8 cellular contexts compared by ENCODE assay signal in the genomic region with DNA sequence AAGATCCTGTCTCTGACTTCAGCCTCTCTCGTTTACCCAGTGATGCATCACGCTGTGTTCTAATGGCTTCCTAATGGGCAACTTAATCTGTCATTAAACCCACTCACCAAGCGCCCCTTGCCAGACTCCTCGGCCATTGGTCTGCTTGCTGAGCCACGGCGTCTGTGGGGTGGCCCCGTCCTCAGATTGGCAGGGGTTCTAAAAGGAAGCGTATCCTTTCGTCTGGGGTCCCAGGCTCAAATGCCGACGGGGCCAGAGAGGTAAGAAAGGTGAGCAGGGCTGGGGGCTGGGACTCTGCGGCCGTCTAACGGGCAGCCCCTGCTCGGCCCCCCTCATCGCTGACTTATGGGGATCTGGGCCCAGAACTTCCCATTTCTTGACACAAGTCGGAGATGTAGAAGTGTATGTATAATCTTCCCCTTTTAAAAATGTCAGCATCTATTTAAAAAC.
A peak's percentile ranks its signal among the peaks of the same experiment; 100 is the strongest.
DNase-seq lines count a peak whose midpoint lies in the region; TF ChIP-seq lines count a peak whose summit lies in the region.

No MANE protein-coding gene starts in this region.

- CTCF ChIA-PET in OCI-LY7 (lab: Charles Lee; ENCODE audit: unreplicated experiment), result interaction anchor here (1.3 kb wide), 1 partner anchor 115 kb away, joined by 4 read pairs; no protein-coding TSS in a partner anchor

- H3K27me3 ChIP-seq in right atrium auricular region, result no peaks in the 10 kb centered on the region
- peaks cover 0 to 20% (median 0%) of the 10 kb centered on the region in 7 donors for H3K27me3 ChIP-seq in spleen (replicated peaks in 1 of 7)

- peak overlapping the region; percentile 33; the same call in 1 of the 2 replicates for H2AFZ ChIP-seq in OCI-LY7 (ENCODE audit: low read length)

- 20 to 56% (median 36%) methylated on average over 17 of the region's 17 CpGs for WGBS in spleen, 5 donors

- H3K9me3 ChIP-seq in OCI-LY7 (ENCODE audit: low read length), result no peaks in the 10 kb centered on the region
- H3K9me3 ChIP-seq in right atrium auricular region, result no peaks in the 10 kb centered on the region
- H3K9me3 ChIP-seq in spleen, result no peaks in the 10 kb centered on the region

- DNase-seq in NCI-H2227 (lab: John Stamatoyannopoulos, UW; ENCODE audit: unreplicated experiment) (peak; percentile 24), NCI-H2227 treated with DMSO at 0.1 percent for 48 hours (lab: John Stamatoyannopoulos, UW) (no peak), OCI-LY7 (ENCODE audit: low spot score) (no peak), right atrium auricular region (ENCODE audit: low spot score) (no peak), spleen (peak; percentile 83), NCI-H1436 treated with DMSO at 0.1 percent for 48 hours (lab: John Stamatoyannopoulos, UW) (no peak), dermis blood vessel endothelial cell (no peak)
- no peak for DNase-seq in stimulated activated naive CD4-positive, alpha-beta T cell (lab: John Stamatoyannopoulos, UW)

- no peak for TF ChIP-seq POLR2A in spleen (IDR thresholded peaks at IDR 0.05)

- H3K36me3 ChIP-seq in OCI-LY7 (ENCODE audit: insufficient read depth, low read length), result no peaks in the 10 kb centered on the region
- H3K36me3 ChIP-seq in right atrium auricular region, result no peaks in the 10 kb centered on the region
- H3K36me3 ChIP-seq in spleen, result no peaks in the 10 kb centered on the region

- TSS peak; percentile 83 for BruUV-seq in OCI-LY7 (replicated peaks; lab: Mats Ljungman, UMichigan)

- intact Hi-C loops in OCI-LY7 (cut with micrococcal nuclease; ENCODE audit: unreplicated experiment), result loop anchor here (5.0 to 10.0 kb wide), 3 partner anchors 165 to 555 kb away; a partner anchor contains a TSS
- intact Hi-C loops in spleen (cut with DNase I; ENCODE audit: low total_unique reads), result no loop called here

- peak overlapping the region; percentile 43 for H3K27ac ChIP-seq in OCI-LY7 (ENCODE audit: low read depth, low read length, poor library complexity, severe bottlenecking)
- no peak overlapping the region for H3K27ac ChIP-seq in right atrium auricular region
- H3K27ac ChIP-seq in spleen, result peak overlapping the region in 7 of 8 donors; percentile 53 to 87 (median 79)

- peaks cover 81% of the 10 kb centered on the region for H3K4me1 ChIP-seq in OCI-LY7 (ENCODE audit: insufficient read depth, low read length, poor library complexity, severe bottlenecking)
- peaks cover 0 to 21% of the 10 kb centered on the region in 2 donors for H3K4me1 ChIP-seq in right atrium auricular region
- H3K4me1 ChIP-seq in spleen, result peaks cover 11 to 56% (median 44%) of the 10 kb centered on the region in 6 donors

- peak overlapping the region; percentile 81 for H3K4me2 ChIP-seq in OCI-LY7 (ENCODE audit: low read length)

- no peaks in the 10 kb centered on the region for H3K79me2 ChIP-seq in OCI-LY7 (ENCODE audit: insufficient read depth, low read depth, low read length)

- H3K4me3 ChIP-seq in OCI-LY7 (ENCODE audit: low read depth, low read length, poor library complexity, severe bottlenecking) (peak overlapping the region; percentile 62), right atrium auricular region (peak overlapping the region; percentile 7 to 37), spleen (peak overlapping the region in 6 of 8 donors; percentile 10 to 65 (median 26))

- TF ChIP-seq CTCF in OCI-LY7 (conservative IDR thresholded peaks at IDR 0.05; ENCODE audit: low read length) (no peak), right atrium auricular region (IDR thresholded peaks at IDR 0.05) (no peak), spleen (IDR thresholded peaks at IDR 0.05 in 8 of 11, conservative IDR thresholded peaks at IDR 0.05 in 3 of 11) (no peak)

- no peaks in the 10 kb centered on the region for H3K9me2 ChIP-seq in OCI-LY7 (ENCODE audit: insufficient read depth, low read length)

- H4K20me1 ChIP-seq in OCI-LY7 (ENCODE audit: insufficient read depth, low read length), result no peaks in the 10 kb centered on the region

- POLR2A ChIA-PET in OCI-LY7 (lab: Charles Lee), result interaction anchor here (0.7 to 3.9 kb wide), 7 partner anchors 8 to 719 kb away, joined by 3 to 40 read pairs (median 10); no protein-coding TSS in a partner anchor

Comparison
In these comparisons a context has a peak if more than half of its experiments do, and no peak if none do; other contexts are left out.
1. DNase-seq: peak in NCI-H2227 (single experiment) and spleen (single experiment); none in NCI-H2227 treated with DMSO at 0.1 percent for 48 hours (single experiment), OCI-LY7 (single experiment), right atrium auricular region (single experiment), stimulated activated naive CD4-positive, alpha-beta T cell (0 of 6), NCI-H1436 treated with DMSO at 0.1 percent for 48 hours (single experiment) and dermis blood vessel endothelial cell (single experiment).
2. H3K27ac ChIP-seq: peak in OCI-LY7 (single experiment) and spleen (7 of 8); none in right atrium auricular region (0 of 2).
3. Peak in every context shown above with its lines, with median percentiles within 50 percentile points of each other: H3K4me3 ChIP-seq.